ENCODE assay signal across 7 cellular contexts in genomic region chr6:37691904-37692806, GRCh38. TPM values are rescaled to one million over a fixed set of nuclear protein-coding genes. Genes with fewer than 3 reads are reported as not detected.
DNase-seq lines count a peak whose midpoint lies in the region; ATAC-seq, FAIRE-seq and TF ChIP-seq lines count a peak whose summit lies in the region.

No MANE protein-coding gene starts in this region.

- H3K27me3 Mint-ChIP-seq in activated T-helper 2 cell treated with anti-CD3 and anti-CD28 coated beads, Interferon-gamma antibody, Interleukin-2, Interleukin-4, amounts not matched to agents 10 μg/mL and 5 μg/mL and 100 μg/mL, durations not matched to agents 14 hours and 24 hours and 36 hours (ENCODE audit: low read depth): peaks cover 45% of the 10 kb centered on the region

- no peaks in the 10 kb centered on the region for H3K36me3 ChIP-seq in thyroid gland

- H3K27ac Mint-ChIP-seq in activated T-helper 2 cell treated with anti-CD3 and anti-CD28 coated beads, Interferon-gamma antibody, Interleukin-2, Interleukin-4, amounts not matched to agents 10 μg/mL and 5 μg/mL and 100 μg/mL, durations not matched to agents 14 hours and 24 hours and 36 hours: no peak overlapping the region

- TF ChIP-seq CTCF in GM13976 (IDR thresholded peaks at IDR 0.05; ENCODE audit: borderline replicate concordance, control extremely low read depth, extremely low read depth, insufficient read depth, missing control alignments) (peak; percentile 99), foreskin fibroblast (IDR thresholded peaks at IDR 0.05; ENCODE audit: low read depth, low read length) (peak; percentile 96), omental fat pad (IDR thresholded peaks at IDR 0.05) (peak in 2 of 3 donors; percentile 90), thyroid gland (IDR thresholded peaks at IDR 0.05) (peak; percentile 85 to 97 (median 96))

- peaks cover 7% of the 10 kb centered on the region for H3K27me3 ChIP-seq in thyroid gland

- no peak overlapping the region for H3K4me3 ChIP-seq in foreskin fibroblast (ENCODE audit: low read depth in 1 of 2, low read length in 2 of 2)
- H3K4me3 ChIP-seq in thyroid gland (replicated peaks in 1 of 3): no peak overlapping the region

- no peaks in the 10 kb centered on the region for H3K36me3 Mint-ChIP-seq in activated T-helper 2 cell treated with anti-CD3 and anti-CD28 coated beads, Interferon-gamma antibody, Interleukin-2, Interleukin-4, amounts not matched to agents 10 μg/mL and 5 μg/mL and 100 μg/mL, durations not matched to agents 14 hours and 24 hours and 36 hours (ENCODE audit: low read depth)

- no peak overlapping the region for H3K4me3 Mint-ChIP-seq in activated T-helper 2 cell treated with anti-CD3 and anti-CD28 coated beads, Interferon-gamma antibody, Interleukin-2, Interleukin-4, amounts not matched to agents 10 μg/mL and 5 μg/mL and 100 μg/mL, durations not matched to agents 14 hours and 24 hours and 36 hours (ENCODE audit: low read depth)

- intact Hi-C loops in activated T-helper 2 cell treated with anti-CD3 and anti-CD28 coated beads, Interferon-gamma antibody, Interleukin-2, Interleukin-4, amounts not matched to agents 10 μg/mL and 5 μg/mL and 100 μg/mL, durations not matched to agents 14 hours and 24 hours and 36 hours (cut with micrococcal nuclease): loop anchor here (1.0 to 10.0 kb wide), 4 partner anchors 137 to 367 kb away; partner anchors contain the start of gene CMTR1
- intact Hi-C loops in thyroid gland (cut with DNase I): loop anchor here (5.0 kb wide), 2 partner anchors 310 to 365 kb away; no protein-coding TSS in a partner anchor

- peaks cover 22% of the 10 kb centered on the region for H3K4me1 Mint-ChIP-seq in activated T-helper 2 cell treated with anti-CD3 and anti-CD28 coated beads, Interferon-gamma antibody, Interleukin-2, Interleukin-4, amounts not matched to agents 10 μg/mL and 5 μg/mL and 100 μg/mL, durations not matched to agents 14 hours and 24 hours and 36 hours (ENCODE audit: low read depth)

- peak; percentile 88 for DNase-seq in GM13976 (ENCODE audit: low spot score)
- DNase-seq in HuH-7.5 (ENCODE audit: low spot score): peak; percentile 92
- peak; percentile 37 for DNase-seq in RCC 7860 (ENCODE audit: low spot score)
- DNase-seq in activated T-helper 2 cell treated with anti-CD3 and anti-CD28 coated beads, Interferon-gamma antibody, Interleukin-2, Interleukin-4, amounts not matched to agents 10 μg/mL and 5 μg/mL and 100 μg/mL, durations not matched to agents 14 hours and 24 hours and 36 hours (ENCODE audit: low spot score): peak; percentile 64
- DNase-seq in foreskin fibroblast: peak; percentile 57 to 86
- DNase-seq in omental fat pad (ENCODE audit: low spot score): peak; percentile 67
- DNase-seq in thyroid gland: peak; percentile 71 to 74

- no peak for FAIRE-seq in RCC 7860 (lab: Jason Lieb, UNC)

- WGBS in thyroid gland, 2 donors: 34 to 37% methylated on average over 13 to 16 of the region's 18 CpGs

- in situ Hi-C loops in GM13976 (cut with MboI; ENCODE audit: low sequenced_read_pairs, unreplicated experiment): loop anchor here (25.0 kb wide), 1 partner anchor 205 kb away; the partner anchor contains the start of gene CCDC167

- H3K9me3 ChIP-seq in thyroid gland: no peaks in the 10 kb centered on the region

- no peak for TF ChIP-seq POLR2A in thyroid gland (IDR thresholded peaks at IDR 0.05)

- ATAC-seq in omental fat pad (ENCODE audit: low FRiP score): peak; percentile 69

- H3K9me3 Mint-ChIP-seq in activated T-helper 2 cell treated with anti-CD3 and anti-CD28 coated beads, Interferon-gamma antibody, Interleukin-2, Interleukin-4, amounts not matched to agents 10 μg/mL and 5 μg/mL and 100 μg/mL, durations not matched to agents 14 hours and 24 hours and 36 hours: no peaks in the 10 kb centered on the region

- no peak overlapping the region for H3K27ac ChIP-seq in thyroid gland

- H3K4me1 ChIP-seq in thyroid gland: peaks cover 3 to 12% of the 10 kb centered on the region in 2 donors

RNA-seq across cellular contexts. Expression of gene MDGA1, which starts 5.5 kb away (rescaled TPM):
- total RNA-seq in activated T-helper 2 cell treated with anti-CD3 and anti-CD28 coated beads, Interferon-gamma antibody, Interleukin-2, Interleukin-4, amounts not matched to agents 10 μg/mL and 5 μg/mL and 100 μg/mL, durations not matched to agents 14 hours and 24 hours and 36 hours: 1.8 and 2.1 TPM in 2 replicates
- 1 to 10 TPM; 2.2 to 9.5 (median 5.4) TPM for total RNA-seq in omental fat pad
- 1 to 10 TPM in 3 of 4 donors, under 1 TPM in 1; 0.83 to 3.9 (median 1.6) TPM for total RNA-seq in thyroid gland

Comparison
In these comparisons a context has a peak if more than half of its experiments do, and no peak if none do; other contexts are left out.
1. DNase-seq: peak in every context shown above with its lines; median percentile 92 in HuH-7.5; 88 in GM13976; 72 in thyroid gland; 72 in foreskin fibroblast; 67 in omental fat pad; 64 in activated T-helper 2 cell treated with anti-CD3 and anti-CD28 coated beads, Interferon-gamma antibody, Interleukin-2, Interleukin-4, amounts not matched to agents 10 μg/mL and 5 μg/mL and 100 μg/mL, durations not matched to agents 14 hours and 24 hours and 36 hours; 37 in RCC 7860.